In genomic region chr5:158140120-158140778, GRCh38 we compare ENCODE assay signal across 17 cellular contexts.
DNase-seq lines count a peak whose midpoint lies in the region; ATAC-seq and TF ChIP-seq lines count a peak whose summit lies in the region.
"Had no signal": no experiment of that assay in that cellular context is flagged by ENCODE, and none has a peak within 500 bp of the region (broad histone marks: within the 10 kb centered on the region; RNA-seq: fewer than 3 reads in every experiment).

No MANE protein-coding gene starts in this region.

- peaks cover 9% of the 10 kb centered on the region for H3K36me3 Mint-ChIP-seq in glutamatergic neuron (ENCODE audit: unreplicated experiment)
- H3K36me3 Mint-ChIP-seq: stimulated activated naive B cell treated with anti-CD40 and anti-IgM and Interleukin-4, amounts not matched to agents 10 μg/mL and 1 μg/mL and 100 μg/mL, for 72 hours had no signal

- 21% methylated on average over 4 of the region's 4 CpGs for WGBS in smooth muscle cell (ENCODE audit: low lambda C conversion rate)

- ATAC-seq in SK-N-SH treated with all-trans-retinoic acid at 6 μM for 48 hours, result peak; percentile 94
- ATAC-seq in sciatic nerve, result peak; percentile 86
- no peak for ATAC-seq in HG03378 (IDR thresholded peaks at IDR 0.05; ENCODE audit: unreplicated experiment)
- ATAC-seq in HG02678 (IDR thresholded peaks at IDR 0.05; ENCODE audit: unreplicated experiment), result no peak
- ATAC-seq in GM21737 (IDR thresholded peaks at IDR 0.05; ENCODE audit: unreplicated experiment), result no peak
- ATAC-seq: stimulated activated naive B cell treated with anti-CD40 and anti-IgM and Interleukin-4, amounts not matched to agents 10 μg/mL and 1 μg/mL and 100 μg/mL, for 72 hours had no signal

- H3K79me2 ChIP-seq in smooth muscle cell (ENCODE audit: low read depth), result no peaks in the 10 kb centered on the region

- H3K9ac ChIP-seq in smooth muscle cell (ENCODE audit: low read depth), result no peak overlapping the region

- H3K4me2 ChIP-seq in smooth muscle cell, result no peak overlapping the region

- DNase-seq in GM03348 (ENCODE audit: low spot score) (peak; percentile 49), glutamatergic neuron (peak; percentile 19), sciatic nerve (ENCODE audit: low spot score) (peak; percentile 63), smooth muscle cell (lab: John Stamatoyannopoulos, UW; ENCODE audit: unreplicated experiment) (no peak)
- DNase-seq: activated CD4-positive, alpha-beta T cell treated with anti-CD3 and anti-CD28 coated beads, Interleukin-2, amount 50 U/mL, for 4 hours; activated effector memory CD4-positive, alpha-beta T cell treated with Interleukin-2 at 50 U/mL for 16 hours; NCI-H1417; stimulated activated CD4-positive, alpha-beta T cell treated with anti-CD3 and anti-CD28 coated beads, Interleukin-4, amount 100 ng/mL, for 24 hours; stimulated activated naive B cell treated with anti-CD40 and anti-IgM and Interleukin-4, amounts not matched to agents 10 μg/mL and 1 μg/mL and 100 μg/mL, for 72 hours; T-helper 9 cell had no signal

- TF ChIP-seq CTCF in glutamatergic neuron (IDR thresholded peaks at IDR 0.05; ENCODE audit: partially characterized antibody, unreplicated experiment) (no peak), smooth muscle cell (IDR thresholded peaks at IDR 0.05; ENCODE audit: borderline replicate concordance, insufficient read depth, poor library complexity, severe bottlenecking) (no peak)

- intact Hi-C loops in sciatic nerve (cut with DNase I), result no loop called here

- peak overlapping the region; percentile 91 for H3K27ac Mint-ChIP-seq in glutamatergic neuron (ENCODE audit: unreplicated experiment)
- H3K27ac Mint-ChIP-seq: progenitor cell of endocrine pancreas; stimulated activated naive B cell treated with anti-CD40 and anti-IgM and Interleukin-4, amounts not matched to agents 10 μg/mL and 1 μg/mL and 100 μg/mL, for 72 hours had no signal

- peaks cover 48% of the 10 kb centered on the region for H3K4me1 Mint-ChIP-seq in glutamatergic neuron (ENCODE audit: low read depth, unreplicated experiment)

- no peak overlapping the region for H2AFZ ChIP-seq in smooth muscle cell (ENCODE audit: low read depth)

- H3K4me3 ChIP-seq in smooth muscle cell, result no peak overlapping the region
- H3K4me3 ChIP-seq: cardiac muscle cell had no signal

- H3K27me3 ChIP-seq in smooth muscle cell (ENCODE audit: low read depth), result no peaks in the 10 kb centered on the region
- H3K27me3 ChIP-seq: cardiac muscle cell had no signal

- H3F3A ChIP-seq in smooth muscle cell (ENCODE audit: low read depth), result no peaks in the 10 kb centered on the region

- H3K4me3 Mint-ChIP-seq in glutamatergic neuron (ENCODE audit: unreplicated experiment), result peak overlapping the region; percentile 34
- H3K4me3 Mint-ChIP-seq: stimulated activated naive B cell treated with anti-CD40 and anti-IgM and Interleukin-4, amounts not matched to agents 10 μg/mL and 1 μg/mL and 100 μg/mL, for 72 hours had no signal

- no peak overlapping the region for H3K27ac ChIP-seq in smooth muscle cell (ENCODE audit: low read depth)
- H3K27ac ChIP-seq: C4-2B, cardiac muscle cell had no signal

- peaks cover 8% of the 10 kb centered on the region for H3K9me3 Mint-ChIP-seq in glutamatergic neuron (ENCODE audit: unreplicated experiment)
- H3K9me3 Mint-ChIP-seq: stimulated activated naive B cell treated with anti-CD40 and anti-IgM and Interleukin-4, amounts not matched to agents 10 μg/mL and 1 μg/mL and 100 μg/mL, for 72 hours had no signal

- no peaks in the 10 kb centered on the region for H3K9me3 ChIP-seq in smooth muscle cell (replicated peaks; ENCODE audit: low read depth)

- H3K4me1 ChIP-seq in smooth muscle cell (ENCODE audit: low read depth), result peaks cover 10% of the 10 kb centered on the region

- no peaks in the 10 kb centered on the region for H4K20me1 ChIP-seq in smooth muscle cell (ENCODE audit: low read depth)

- no peaks in the 10 kb centered on the region for H3K36me3 ChIP-seq in smooth muscle cell (ENCODE audit: low read depth)
- H3K36me3 ChIP-seq: cardiac muscle cell had no signal

- peaks cover 6% of the 10 kb centered on the region for H3K27me3 Mint-ChIP-seq in glutamatergic neuron (ENCODE audit: unreplicated experiment)
- H3K27me3 Mint-ChIP-seq: progenitor cell of endocrine pancreas; stimulated activated naive B cell treated with anti-CD40 and anti-IgM and Interleukin-4, amounts not matched to agents 10 μg/mL and 1 μg/mL and 100 μg/mL, for 72 hours had no signal

TF ChIP-seq in SK-N-SH treated with all-trans-retinoic acid at 6 μM for 48 hours, 23 proteins besides CTCF, POLR2A, EP300 and RAD21:
- TF ChIP-seq ZFP3 (CRISPR knock-in tag; IDR thresholded peaks at IDR 0.05) (peak; percentile 73; the same call in 1 of the 2 replicates), OSR1 (CRISPR knock-in tag; IDR thresholded peaks at IDR 0.05) (no peak), ISL1 (CRISPR knock-in tag; IDR thresholded peaks at IDR 0.05) (peak; percentile 73), CREB5 (CRISPR knock-in tag; IDR thresholded peaks at IDR 0.05; ENCODE audit: low read depth) (peak; percentile 77)

Comparison
In these comparisons a context has a peak if more than half of its experiments do, and no peak if none do; other contexts are left out.
1. ATAC-seq: peak in SK-N-SH treated with all-trans-retinoic acid at 6 μM for 48 hours (single experiment) and sciatic nerve (single experiment); none in HG03378 (single experiment), HG02678 (single experiment) and GM21737 (single experiment).